ENCODE assay signal across 7 cellular contexts in the genomic region with DNA sequence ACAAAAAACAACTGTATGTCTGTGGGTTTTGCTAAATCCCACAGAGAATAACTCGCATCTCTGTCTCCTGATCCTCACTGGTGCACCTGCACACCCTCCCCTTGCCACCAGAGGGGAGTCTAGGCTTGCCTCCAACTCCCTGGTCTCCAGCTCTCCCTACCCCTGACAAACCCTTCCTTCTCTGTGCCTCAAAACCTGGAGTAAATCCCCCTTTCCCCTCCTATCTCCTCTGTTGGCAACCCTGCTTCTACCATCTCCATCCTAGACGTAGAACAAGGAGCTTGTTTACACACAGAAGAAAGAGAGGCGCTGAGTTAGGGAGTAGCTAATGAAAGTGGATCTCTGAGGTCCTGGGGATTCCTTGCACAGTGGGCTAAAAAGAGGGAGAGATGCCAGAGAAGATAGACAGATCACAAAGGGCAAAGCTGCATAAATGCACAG. TPM values are rescaled to one million over a fixed set of nuclear protein-coding genes. Genes with fewer than 3 reads are reported as not detected.
A peak's percentile ranks its signal among the peaks of the same experiment; 100 is the strongest.
DNase-seq lines count a peak whose midpoint lies in the region; ATAC-seq and TF ChIP-seq lines count a peak whose summit lies in the region.

No MANE protein-coding gene starts in this region.

- H3K4ac ChIP-seq in mesendoderm (ENCODE audit: low read depth, low read length) = no peak overlapping the region

- DNase-seq in NCI-H460 (ENCODE audit: extremely low read depth, low read depth) = peak; percentile 72
- peak; percentile 64 to 66 for DNase-seq in activated CD4-positive, alpha-beta T cell treated with anti-CD3 and anti-CD28 coated beads for 4 hours
- DNase-seq in effector CD4-positive, alpha-beta T cell = peak; percentile 51
- peak; percentile 74 for DNase-seq in mesendoderm
- DNase-seq in superior temporal gyrus (ENCODE audit: extremely low spot score) = peak; percentile 52

- no peak overlapping the region for H3K18ac ChIP-seq in mesendoderm (ENCODE audit: low read length)

- H3K4me1 ChIP-seq in mesendoderm (ENCODE audit: control insufficient read depth, low read depth, low read length) = peaks cover 2% of the 10 kb centered on the region

- H4K8ac ChIP-seq in mesendoderm (ENCODE audit: low read depth, low read length) = no peak overlapping the region

- no peak overlapping the region for H3K27ac ChIP-seq in mesendoderm (ENCODE audit: low read depth, low read length)

- no peak overlapping the region for H3K56ac ChIP-seq in mesendoderm (ENCODE audit: low read length)

- H3K36me3 ChIP-seq in mesendoderm (ENCODE audit: control insufficient read depth, insufficient read depth, low read length) = no peaks in the 10 kb centered on the region

- WGBS in mesendoderm (ENCODE audit: extremely low coverage, insufficient coverage, low lambda C conversion rate) = no CpG with 5 or more reads among the region's 3 CpGs

- no peak overlapping the region for H2BK5ac ChIP-seq in mesendoderm (ENCODE audit: low read length)

- ATAC-seq in HG03108 (IDR thresholded peaks at IDR 0.05; ENCODE audit: unreplicated experiment) = peak; percentile 60

- no peaks in the 10 kb centered on the region for H3K79me1 ChIP-seq in mesendoderm (ENCODE audit: low read length)

- H3K23ac ChIP-seq in mesendoderm (ENCODE audit: low read length) = no peak overlapping the region

- H3K27me3 ChIP-seq in mesendoderm (ENCODE audit: insufficient read depth, low read length, poor library complexity) = no peaks in the 10 kb centered on the region

- no peak overlapping the region for H2BK15ac ChIP-seq in mesendoderm (replicated peaks; ENCODE audit: low read depth)

- no peak overlapping the region for H3K9ac ChIP-seq in mesendoderm (ENCODE audit: low read length)

- no peak overlapping the region for H3K4me2 ChIP-seq in mesendoderm (ENCODE audit: low read length)

- H2BK120ac ChIP-seq in mesendoderm (ENCODE audit: low read depth, low read length) = no peak overlapping the region

- TF ChIP-seq CTCF in GM12801 (IDR thresholded peaks at IDR 0.05; ENCODE audit: extremely low read depth, insufficient read length) = peak; percentile 39

- H2AK5ac ChIP-seq in mesendoderm (ENCODE audit: low read length) = no peak overlapping the region

- H3K4me3 ChIP-seq in mesendoderm (ENCODE audit: low read length) = no peak overlapping the region

- H4K5ac ChIP-seq in mesendoderm (ENCODE audit: low read length) = no peak overlapping the region

- no peaks in the 10 kb centered on the region for H3K79me2 ChIP-seq in mesendoderm (ENCODE audit: control insufficient read depth, insufficient read depth, low read length)

RNA-seq across cellular contexts. Expression of gene MBLAC1, which starts 6.0 kb away (rescaled TPM):
- 0.69 and 0.89 TPM in 2 replicates for total RNA-seq in NCI-H460 (2014; rRNA removed; shearing (Covaris generic))
- 3.2 and 5.7 TPM in 2 replicates for polyA plus RNA-seq in NCI-H460 (2014; cell fraction: nucleus; rRNA removed)
- 1.8 TPM for polyA plus RNA-seq in mesendoderm (2013, experiment 1 of 2)
- polyA plus RNA-seq in mesendoderm (2013, experiment 2 of 2) = 1.9 TPM

RNA-seq across cellular contexts. Expression of gene CNPY4, which starts 13.3 kb away (rescaled TPM):
- 4.7 and 6.9 TPM in 2 replicates for total RNA-seq in NCI-H460 (2014; rRNA removed; shearing (Covaris generic))
- polyA plus RNA-seq in NCI-H460 (2014; cell fraction: nucleus; rRNA removed) = 10.9 and 15.3 TPM in 2 replicates
- polyA plus RNA-seq in mesendoderm (2013, experiment 1 of 2) = 8.2 TPM
- polyA plus RNA-seq in mesendoderm (2013, experiment 2 of 2) = 8.5 TPM

RNA-seq across cellular contexts. Expression of gene TAF6, which starts 13.6 kb away (rescaled TPM):
- 41.0 and 42.7 TPM in 2 replicates for total RNA-seq in NCI-H460 (2014; rRNA removed; shearing (Covaris generic))
- 58.4 and 75.1 TPM in 2 replicates for polyA plus RNA-seq in NCI-H460 (2014; cell fraction: nucleus; rRNA removed)
- 53.1 TPM for polyA plus RNA-seq in mesendoderm (2013, experiment 1 of 2)
- polyA plus RNA-seq in mesendoderm (2013, experiment 2 of 2) = 52.5 TPM

RNA-seq across cellular contexts. Expression of gene LAMTOR4, which starts 16.0 kb away (rescaled TPM):
- 81.9 and 83.0 TPM in 2 replicates for total RNA-seq in NCI-H460 (2014; rRNA removed; shearing (Covaris generic))
- polyA plus RNA-seq in NCI-H460 (2014; cell fraction: nucleus; rRNA removed) = 135 and 261 TPM in 2 replicates
- 102 TPM for polyA plus RNA-seq in mesendoderm (2013, experiment 1 of 2)
- polyA plus RNA-seq in mesendoderm (2013, experiment 2 of 2) = 105 TPM

RNA-seq across cellular contexts. Expression of gene TRAPPC14, which starts 25.8 kb away (rescaled TPM):
- 5.7 and 10.2 TPM in 2 replicates for total RNA-seq in NCI-H460 (2014; rRNA removed; shearing (Covaris generic))
- 48.6 and 48.9 TPM in 2 replicates for polyA plus RNA-seq in NCI-H460 (2014; cell fraction: nucleus; rRNA removed)
- polyA plus RNA-seq in mesendoderm (2013, experiment 1 of 2) = 10.1 TPM
- polyA plus RNA-seq in mesendoderm (2013, experiment 2 of 2) = 9.8 TPM
